ENCODE assay signal across 16 cellular contexts in the genomic region with DNA sequence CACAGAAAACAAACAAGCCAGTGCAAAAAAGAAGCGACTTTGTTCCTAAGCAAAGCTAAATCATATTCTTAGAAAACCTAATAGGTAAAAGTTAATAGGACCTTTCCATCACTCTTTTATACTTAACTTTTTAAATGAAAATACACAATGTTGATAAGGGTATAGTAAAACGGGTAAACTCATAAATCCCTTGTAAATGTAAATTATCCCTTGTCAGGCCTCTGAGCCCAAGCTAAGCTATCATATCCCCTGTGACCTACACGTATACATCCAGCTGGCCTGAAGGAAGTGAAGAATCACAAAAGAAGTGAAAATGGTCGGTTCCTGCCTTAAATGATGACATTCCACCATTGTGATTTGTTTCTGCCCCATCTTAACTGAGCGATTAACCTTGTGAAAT.
"Had no signal": no experiment of that assay in that cellular context is flagged by ENCODE, and none has a peak within 500 bp of the region (broad histone marks: within the 10 kb centered on the region; RNA-seq: fewer than 3 reads in every experiment).

No MANE protein-coding gene starts in this region.

- H3K27me3 Mint-ChIP-seq: activated CD4-positive, alpha-beta memory T cell treated with anti-CD3 and anti-CD28 coated beads for 36 hours; activated CD8-positive, alpha-beta memory T cell treated with anti-CD3 and anti-CD28 coated beads, Interleukin-2, amount 10 ng/mL, durations not matched to agents 7 days and 5 days; activated naive CD8-positive, alpha-beta T cell treated with anti-CD3 and anti-CD28 coated beads for 36 hours; naive thymus-derived CD8-positive, alpha-beta T cell had no signal

- H3K27ac ChIP-seq: foreskin keratinocyte, parathyroid adenoma, stomach, WERI-Rb-1 had no signal

- H3K4me3 Mint-ChIP-seq: activated CD4-positive, alpha-beta memory T cell treated with anti-CD3 and anti-CD28 coated beads for 36 hours; activated CD8-positive, alpha-beta memory T cell treated with anti-CD3 and anti-CD28 coated beads, Interleukin-2, amount 10 ng/mL, durations not matched to agents 7 days and 5 days; activated naive CD8-positive, alpha-beta T cell treated with anti-CD3 and anti-CD28 coated beads for 36 hours; naive thymus-derived CD8-positive, alpha-beta T cell; stimulated activated effector memory CD8-positive, alpha-beta T cell treated with anti-CD3 and anti-CD28 coated beads, Interleukin-12 subunit alpha, Interleukin-12 subunit beta, amount 100 ng/mL, for 72 hours had no signal

- H3K9me3 Mint-ChIP-seq: activated CD4-positive, alpha-beta memory T cell treated with anti-CD3 and anti-CD28 coated beads for 36 hours; naive thymus-derived CD8-positive, alpha-beta T cell; stimulated activated effector memory CD8-positive, alpha-beta T cell treated with anti-CD3 and anti-CD28 coated beads, Interleukin-12 subunit alpha, Interleukin-12 subunit beta, amount 100 ng/mL, for 72 hours had no signal

- H3K27me3 ChIP-seq: foreskin keratinocyte, stomach had no signal

- ATAC-seq: activated CD8-positive, alpha-beta memory T cell treated with anti-CD3 and anti-CD28 coated beads, Interleukin-2, amount 10 ng/mL, durations not matched to agents 7 days and 5 days; foreskin keratinocyte; naive thymus-derived CD8-positive, alpha-beta T cell; stimulated activated effector memory CD8-positive, alpha-beta T cell treated with anti-CD3 and anti-CD28 coated beads, Interleukin-12 subunit alpha, Interleukin-12 subunit beta, amount 100 ng/mL, for 72 hours had no signal

- H3K36me3 Mint-ChIP-seq: activated CD4-positive, alpha-beta memory T cell treated with anti-CD3 and anti-CD28 coated beads for 36 hours; activated naive CD8-positive, alpha-beta T cell treated with anti-CD3 and anti-CD28 coated beads for 36 hours; stimulated activated effector memory CD8-positive, alpha-beta T cell treated with anti-CD3 and anti-CD28 coated beads, Interleukin-12 subunit alpha, Interleukin-12 subunit beta, amount 100 ng/mL, for 72 hours had no signal

- H3K36me3 ChIP-seq: stomach, WERI-Rb-1 had no signal

- H3K9me3 ChIP-seq: stomach had no signal

- H3K27ac Mint-ChIP-seq: activated CD4-positive, alpha-beta memory T cell treated with anti-CD3 and anti-CD28 coated beads for 36 hours; activated CD8-positive, alpha-beta memory T cell treated with anti-CD3 and anti-CD28 coated beads, Interleukin-2, amount 10 ng/mL, durations not matched to agents 7 days and 5 days; activated naive CD8-positive, alpha-beta T cell treated with anti-CD3 and anti-CD28 coated beads for 36 hours had no signal

- H3K4me3 ChIP-seq: stomach had no signal

- H3K4me1 ChIP-seq: foreskin keratinocyte had no signal

- DNase-seq: activated CD4-positive, alpha-beta memory T cell treated with anti-CD3 and anti-CD28 coated beads for 36 hours; activated CD8-positive, alpha-beta memory T cell treated with anti-CD3 and anti-CD28 coated beads, Interleukin-2, amount 10 ng/mL, durations not matched to agents 7 days and 5 days; activated naive CD4-positive, alpha-beta T cell; activated naive CD8-positive, alpha-beta T cell treated with anti-CD3 and anti-CD28 coated beads for 36 hours; amniotic stem cell; endodermal cell; foreskin keratinocyte; hypothalamus; mammary epithelial cell; naive thymus-derived CD8-positive, alpha-beta T cell; stimulated activated CD4-positive, alpha-beta T cell treated with anti-CD3 and anti-CD28 coated beads, Interleukin-4, amount 100 ng/mL, for 24 hours; stomach; SW 1271; WERI-Rb-1 had no signal
